17 cellular contexts compared by ENCODE assay signal in the genomic region with DNA sequence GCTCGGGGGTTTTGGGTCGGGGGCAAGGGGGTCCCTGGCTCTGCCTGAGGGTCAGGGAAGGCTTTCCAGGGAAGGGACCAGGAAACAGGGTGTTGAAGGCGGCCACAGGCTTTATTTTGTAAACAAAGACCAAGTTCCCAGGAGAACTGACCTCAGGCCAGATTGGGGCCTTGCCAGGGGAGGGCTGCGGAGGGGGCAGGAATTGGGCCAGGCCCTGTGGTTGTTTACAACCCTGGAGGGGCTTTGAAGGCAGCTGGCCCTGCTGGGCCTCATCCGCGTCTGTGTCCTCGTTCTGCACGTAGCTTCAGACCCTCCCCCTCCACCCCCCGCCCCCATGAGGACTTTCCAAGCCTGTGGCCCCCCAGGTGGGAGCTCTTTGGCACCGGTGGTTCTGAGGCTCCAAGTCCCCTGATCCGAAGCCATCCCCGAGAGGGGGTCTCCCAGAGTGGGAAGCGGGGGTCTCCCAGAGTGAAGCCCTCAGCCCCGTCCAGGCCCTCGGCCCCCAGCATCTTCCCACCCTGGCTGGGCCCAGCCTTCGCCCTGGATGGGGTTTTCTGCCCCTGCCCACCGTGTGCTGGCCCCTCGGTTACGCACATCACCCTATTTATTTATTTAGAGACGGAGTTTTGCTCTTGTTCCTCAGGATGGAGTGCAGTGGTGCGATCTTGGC. TPM values are rescaled to one million over a fixed set of nuclear protein-coding genes. Genes with fewer than 3 reads are reported as not detected.
A peak's percentile ranks its signal among the peaks of the same experiment; 100 is the strongest.
DNase-seq lines count a peak whose midpoint lies in the region; ATAC-seq and TF ChIP-seq lines count a peak whose summit lies in the region.
"Had no signal": no experiment of that assay in that cellular context is flagged by ENCODE, and none has a peak within 500 bp of the region (broad histone marks: within the 10 kb centered on the region; RNA-seq: fewer than 3 reads in every experiment).

No MANE protein-coding gene starts in this region.

- H3K9me3 ChIP-seq in heart left ventricle, result no peaks in the 10 kb centered on the region
- no peaks in the 10 kb centered on the region for H3K9me3 ChIP-seq in mucosa of descending colon

- ATAC-seq in heart left ventricle (peak; percentile 34 to 58 (median 57)), mucosa of descending colon (no peak), GM19328 (IDR thresholded peaks at IDR 0.05; ENCODE audit: unreplicated experiment) (no peak)

- peak; percentile 64 for DNase-seq in astrocyte of the hippocampus (ENCODE audit: low read depth, low spot score)
- DNase-seq in heart left ventricle, result peak in 4 of 5 donors; percentile 53 to 73 (median 63)
- peak in 2 of 3 donors; percentile 54 to 71 for DNase-seq in mucosa of descending colon
- DNase-seq in type B pancreatic cell (ENCODE audit: extremely low spot score, unreplicated experiment), result no peak
- DNase-seq in iPS-NIHi7 (ENCODE audit: extremely low spot score), result no peak
- DNase-seq in glomerular visceral epithelial cell (ENCODE audit: extremely low spot score), result no peak
- DNase-seq: activated CD8-positive, alpha-beta memory T cell treated with anti-CD3 and anti-CD28 coated beads, Interleukin-2, amount 50 U/mL, for 48 hours; activated naive CD4-positive, alpha-beta T cell treated with Interleukin-2 at 50 U/mL for 16 hours; brain microvascular endothelial cell; DMS79; effector memory CD4-positive, alpha-beta T cell; NCI-H146; NCI-H226; NK-92 treated with Interleukin-12 subunit alpha and Interleukin-12 subunit beta, amount 100 ng/mL, for 24 hours; SHP77 treated with DMSO at 0.1 percent for 48 hours had no signal

- peak overlapping the region in 10 of 12 donors; percentile 13 to 64 (median 48) for H3K27ac ChIP-seq in heart left ventricle
- H3K27ac ChIP-seq: brain microvascular endothelial cell had no signal

- no peak for TF ChIP-seq CTCF in heart left ventricle (IDR thresholded peaks at IDR 0.05)
- no peak for TF ChIP-seq CTCF in mucosa of descending colon (IDR thresholded peaks at IDR 0.05)
- TF ChIP-seq CTCF in type B pancreatic cell (conservative IDR thresholded peaks at IDR 0.05), result no peak

- H3K4me3 Mint-ChIP-seq in type B pancreatic cell, result no peak overlapping the region
- H3K4me3 Mint-ChIP-seq: mesothelial cell of epicardium had no signal

- H3K36me3 ChIP-seq in heart left ventricle (no peaks in the 10 kb centered on the region), mucosa of descending colon (ENCODE audit: low read depth) (no peaks in the 10 kb centered on the region)
- H3K36me3 ChIP-seq: brain microvascular endothelial cell had no signal

- H3K27me3 ChIP-seq in heart left ventricle, result no peaks in the 10 kb centered on the region
- H3K27me3 ChIP-seq: brain microvascular endothelial cell had no signal

- intact Hi-C loops in heart left ventricle (cut with DNase I) (loop anchor here in 1 of 10 donors (10.0 kb wide), 1 partner anchor 176 kb away; no protein-coding TSS in a partner anchor), mucosa of descending colon (cut with DNase I, micrococcal nuclease) (no loop called here)

- H3K4me1 ChIP-seq in heart left ventricle, result peaks cover 0 to 23% (median 12%) of the 10 kb centered on the region in 12 donors
- peaks cover 11% of the 10 kb centered on the region for H3K4me1 ChIP-seq in mucosa of descending colon (ENCODE audit: low read depth)

- peaks cover 5% of the 10 kb centered on the region for H3K9me3 Mint-ChIP-seq in type B pancreatic cell

- H3K4me3 ChIP-seq in heart left ventricle, result no peak overlapping the region
- H3K4me3 ChIP-seq in mucosa of descending colon, result no peak overlapping the region

- H3K4me1 Mint-ChIP-seq in type B pancreatic cell (ENCODE audit: unreplicated experiment), result no peaks in the 10 kb centered on the region
- H3K4me1 Mint-ChIP-seq: mesothelial cell of epicardium had no signal

- TF ChIP-seq POLR2A in heart left ventricle (IDR thresholded peaks at IDR 0.05), result no peak

- no peaks in the 10 kb centered on the region for H3K27me3 Mint-ChIP-seq in type B pancreatic cell

- no peaks in the 10 kb centered on the region for H3K36me3 Mint-ChIP-seq in type B pancreatic cell

- WGBS in heart left ventricle, 4 donors, result 47 to 65% (median 52%) methylated on average over 15 to 21 of the region's 21 CpGs

- H3K27ac Mint-ChIP-seq in type B pancreatic cell, result peak overlapping the region; percentile 13
- H3K27ac Mint-ChIP-seq: mesothelial cell of epicardium had no signal

RNA-seq across cellular contexts. Expression of a gene that starts 13.5 kb away (rescaled TPM):
- total RNA-seq in heart left ventricle (1,000 to 10,000 TPM; 1,160 to 2,590 (median 1,462) TPM), mucosa of descending colon (1,000 to 10,000 TPM in 1 of 3 donors, 100 to 1,000 TPM in 2; 695 to 1,536 (median 896) TPM), type B pancreatic cell (ENCODE audit: low replicate concordance) (497 and 522 TPM in 2 replicates)
- 1,000 to 10,000 TPM in 1 of 2 donors, 100 to 1,000 TPM in 1; 727 to 2,989 TPM for polyA plus RNA-seq in heart left ventricle

RNA-seq across cellular contexts. Expression of a gene that starts 15.1 kb away (rescaled TPM):
- total RNA-seq in heart left ventricle (1 to 10 TPM in 2 of 9 donors, under 1 TPM in 2, not detected in 5; 0.40 to 3.0 (median 0.87) TPM), mucosa of descending colon (1 to 10 TPM in 2 of 3 donors, under 1 TPM in 1; 0.76 to 1.4 (median 1.4) TPM), type B pancreatic cell (ENCODE audit: low replicate concordance) (0.34 TPM in 1 of 2 replicates, not detected in the other)
- under 1 TPM; 0.12 to 0.34 TPM for polyA plus RNA-seq in heart left ventricle

RNA-seq across cellular contexts. Expression of a gene that starts 27.3 kb away (rescaled TPM):
- 100 to 1,000 TPM in 3 of 9 donors, 10 to 100 TPM in 6; 61.9 to 200 (median 84.6) TPM for total RNA-seq in heart left ventricle
- polyA plus RNA-seq in heart left ventricle, result 100 to 1,000 TPM; 122 to 148 TPM
- 10 to 100 TPM; 64.6 to 78.0 (median 71.2) TPM for total RNA-seq in mucosa of descending colon
- total RNA-seq in type B pancreatic cell (ENCODE audit: low replicate concordance), result 93.0 and 95.0 TPM in 2 replicates

RNA-seq across cellular contexts. Expression of a gene that starts 30.8 kb away (rescaled TPM):
- total RNA-seq in heart left ventricle (10 to 100 TPM in 7 of 9 donors, 1 to 10 TPM in 2; 4.1 to 27.4 (median 15.4) TPM), mucosa of descending colon (under 1 TPM; 0.12 to 0.89 (median 0.17) TPM), type B pancreatic cell (ENCODE audit: low replicate concordance) (1.4 and 1.9 TPM in 2 replicates)
- 10 to 100 TPM in 1 of 2 donors, 1 to 10 TPM in 1; 4.8 to 22.4 TPM for polyA plus RNA-seq in heart left ventricle

RNA-seq across cellular contexts. Expression of a gene that starts 51.6 kb away (rescaled TPM):
- 10 to 100 TPM in 8 of 9 donors, 1 to 10 TPM in 1; 5.7 to 39.3 (median 11.3) TPM for total RNA-seq in heart left ventricle
- polyA plus RNA-seq in heart left ventricle, result 10 to 100 TPM; 18.3 to 18.6 TPM
- total RNA-seq in mucosa of descending colon, result 10 to 100 TPM; 15.5 to 20.6 (median 16.0) TPM
- total RNA-seq in type B pancreatic cell (ENCODE audit: low replicate concordance), result 18.0 and 26.1 TPM in 2 replicates

Comparison
In these comparisons a context has a peak if more than half of its experiments do, and no peak if none do; other contexts are left out.
1. DNase-seq: peak in astrocyte of the hippocampus (single experiment), heart left ventricle (4 of 5) and mucosa of descending colon (2 of 3); none in type B pancreatic cell (single experiment), iPS-NIHi7 (single experiment) and glomerular visceral epithelial cell (single experiment).
2. ATAC-seq: peak in heart left ventricle (4 of 4); none in mucosa of descending colon (single experiment) and GM19328 (single experiment).